Comparison of ENCODE assay signal across 26 cellular contexts in the genomic region with DNA sequence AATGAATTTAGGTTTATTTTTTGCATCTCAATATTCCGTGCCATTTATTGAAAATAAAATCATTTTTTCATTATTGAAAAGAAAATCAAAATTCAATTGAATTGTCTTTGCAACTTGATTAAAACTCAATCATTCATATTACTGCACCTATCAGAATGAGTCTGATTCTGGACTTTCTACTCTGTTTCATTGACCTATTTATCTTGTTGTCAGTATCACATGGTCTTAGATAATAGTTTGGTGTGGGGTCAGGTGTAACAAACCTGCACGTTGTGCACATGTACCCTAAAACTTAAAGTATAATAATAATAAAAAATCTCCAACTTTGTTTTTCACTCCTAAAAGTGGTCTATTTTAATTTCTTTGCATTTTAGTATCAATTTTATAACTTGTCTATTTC.
"Had no signal": no experiment of that assay in that cellular context is flagged by ENCODE, and none has a peak within 500 bp of the region (broad histone marks: within the 10 kb centered on the region; RNA-seq: fewer than 3 reads in every experiment).

No MANE protein-coding gene starts in this region.

- H3K27me3 ChIP-seq: colonic mucosa, dorsolateral prefrontal cortex, esophagus muscularis mucosa, esophagus squamous epithelium, foreskin keratinocyte, gastrocnemius medialis, gastroesophageal sphincter, heart left ventricle, heart right ventricle had no signal

- H3K4me1 ChIP-seq: colonic mucosa, esophagus muscularis mucosa, foreskin keratinocyte, gastrocnemius medialis, gastroesophageal sphincter, heart left ventricle, heart right ventricle had no signal

- H3K9me3 ChIP-seq: colonic mucosa, esophagus muscularis mucosa, esophagus squamous epithelium, gastrocnemius medialis, gastroesophageal sphincter, heart left ventricle, heart right ventricle had no signal

- FAIRE-seq: endometrium, endothelial cell of umbilical vein had no signal

- H3K27ac ChIP-seq: colonic mucosa, coronary artery, dorsolateral prefrontal cortex, epithelial cell of prostate, esophagus muscularis mucosa, esophagus squamous epithelium, foreskin keratinocyte, gastrocnemius medialis, gastroesophageal sphincter, heart left ventricle, heart right ventricle had no signal

- DNase-seq: colonic mucosa; cortex of kidney; dermis blood vessel endothelial cell; dorsolateral prefrontal cortex; effector CD4-positive, alpha-beta T cell; effector CD8-positive, alpha-beta T cell; effector memory CD4-positive, alpha-beta T cell; effector memory CD8-positive, alpha-beta T cell; endodermal cell; erythroblast; esophagus squamous epithelium; foreskin fibroblast; foreskin keratinocyte; foreskin melanocyte; gastrocnemius medialis; glutamatergic neuron; head of caudate nucleus; heart left ventricle; heart right ventricle had no signal

- H3K4me3 ChIP-seq: colonic mucosa, coronary artery, dorsolateral prefrontal cortex, esophagus muscularis mucosa, esophagus squamous epithelium, gastrocnemius medialis, gastroesophageal sphincter, heart left ventricle, heart right ventricle had no signal

- ATAC-seq: effector memory CD8-positive, alpha-beta T cell; esophagus mucosa; foreskin keratinocyte; gastrocnemius medialis; gastroesophageal sphincter; heart left ventricle; heart right ventricle had no signal

- H3K36me3 ChIP-seq: colonic mucosa, esophagus muscularis mucosa, esophagus squamous epithelium, gastrocnemius medialis, gastroesophageal sphincter, heart left ventricle, heart right ventricle had no signal
